Comparison of ENCODE assay signal across 9 cellular contexts in the genomic region with DNA sequence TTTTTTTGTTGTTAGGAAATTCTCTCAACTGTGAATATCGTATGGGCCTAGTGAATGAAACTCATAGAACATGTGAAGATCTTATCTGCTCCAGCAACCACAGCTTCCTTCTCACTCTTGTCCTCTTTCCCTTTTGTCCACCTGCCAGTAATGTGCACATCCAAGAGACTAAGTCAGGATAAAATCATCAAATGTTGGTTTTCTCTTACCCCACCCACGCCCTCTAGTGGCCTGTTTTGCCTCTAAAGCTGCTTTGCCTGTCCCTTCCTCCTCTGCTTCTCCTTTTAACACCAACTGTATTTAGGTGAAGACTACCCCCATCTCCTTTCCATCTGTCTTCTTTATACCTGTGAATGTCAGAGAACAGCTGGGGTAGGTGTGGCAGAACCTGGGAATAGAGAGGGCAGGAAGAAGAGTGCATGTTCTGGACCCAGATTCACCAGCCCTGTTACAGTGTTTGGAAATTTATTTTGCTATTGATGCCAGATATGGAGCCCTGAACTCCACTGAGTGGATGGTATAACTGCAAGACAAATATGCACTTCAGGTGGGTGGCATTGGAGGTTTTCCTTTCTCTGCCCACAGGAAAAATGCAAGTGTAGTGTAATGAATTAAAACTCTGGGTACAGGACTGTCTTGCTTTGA. TPM values are rescaled to one million over a fixed set of nuclear protein-coding genes. Genes with fewer than 3 reads are reported as not detected.
DNase-seq lines count a peak whose midpoint lies in the region; ATAC-seq, FAIRE-seq and TF ChIP-seq lines count a peak whose summit lies in the region.
"Had no signal": no experiment of that assay in that cellular context is flagged by ENCODE, and none has a peak within 500 bp of the region (broad histone marks: within the 10 kb centered on the region; RNA-seq: fewer than 3 reads in every experiment).

No MANE protein-coding gene starts in this region.

- H3K36me3 ChIP-seq in RWPE2 (ENCODE audit: low read depth) (no peaks in the 10 kb centered on the region), gastroesophageal sphincter (no peaks in the 10 kb centered on the region), pancreas (no peaks in the 10 kb centered on the region), transverse colon (no peaks in the 10 kb centered on the region)

- DNase-seq in Daoy (ENCODE audit: low read depth) (peak; percentile 58), LoVo (ENCODE audit: low spot score) (peak; percentile 49), RWPE2 (ENCODE audit: low spot score) (no peak), pancreas (peak in 5 of 6 donors; percentile 57 to 84 (median 73)), transverse colon (peak; percentile 84)
- DNase-seq in activated effector memory CD4-positive, alpha-beta T cell treated with anti-CD3 and anti-CD28 coated beads, Interleukin-2, amount 50 U/mL, for 16 hours: peak; percentile 89

- 36 to 46% methylated on average over 2 of the region's 2 CpGs for WGBS in gastroesophageal sphincter (ENCODE audit: low coverage in 1 of 2), 2 donors
- 38 to 54% methylated on average over 2 of the region's 2 CpGs for WGBS in pancreas, 2 donors
- WGBS in transverse colon (ENCODE audit: low coverage in 1 of 2), 2 donors: 16 to 17% methylated on average over 2 of the region's 2 CpGs

- no peak for FAIRE-seq in pancreas (lab: Jason Lieb, UNC)
- FAIRE-seq: colon had no signal

- ATAC-seq in RWPE2 (ENCODE audit: low read depth): peak; percentile 66
- peak; percentile 68 for ATAC-seq in gastroesophageal sphincter
- peak; percentile 70 to 88 (median 86) for ATAC-seq in pancreas
- ATAC-seq in GM18517 (IDR thresholded peaks at IDR 0.05; ENCODE audit: unreplicated experiment): no peak

- H3K4me3 ChIP-seq in RWPE2 (ENCODE audit: severe bottlenecking) (no peak overlapping the region), gastroesophageal sphincter (no peak overlapping the region), pancreas (no peak overlapping the region), transverse colon (no peak overlapping the region)

- peak; percentile 85 for TF ChIP-seq CTCF in RWPE2 (IDR thresholded peaks at IDR 0.05; ENCODE audit: poor library complexity, severe bottlenecking)
- TF ChIP-seq CTCF in gastroesophageal sphincter (IDR thresholded peaks at IDR 0.05): peak; percentile 57 to 72 (median 58)
- TF ChIP-seq CTCF in pancreas (IDR thresholded peaks at IDR 0.05): peak; percentile 55 to 76 (median 62)
- TF ChIP-seq CTCF in transverse colon (IDR thresholded peaks at IDR 0.05): peak; percentile 66 to 75 (median 70)

- H3K27ac ChIP-seq in RWPE2 (ENCODE audit: poor library complexity, severe bottlenecking): no peak overlapping the region
- H3K27ac ChIP-seq in gastroesophageal sphincter: no peak overlapping the region
- no peak overlapping the region for H3K27ac ChIP-seq in pancreas
- H3K27ac ChIP-seq in transverse colon: no peak overlapping the region

- intact Hi-C loops in pancreas (cut with DNase I) (loop anchor here in 2 of 3 donors (10.0 kb wide), 2 partner anchors 121 to 131 kb away; no protein-coding TSS in a partner anchor), transverse colon (cut with DNase I; ENCODE audit: low total_unique reads) (no loop called here)

- TF ChIP-seq POLR2A in gastroesophageal sphincter (IDR thresholded peaks at IDR 0.05) (no peak), transverse colon (IDR thresholded peaks at IDR 0.05) (no peak)

- TF ChIP-seq EP300 in gastroesophageal sphincter (IDR thresholded peaks at IDR 0.05) (no peak), transverse colon (IDR thresholded peaks at IDR 0.05; ENCODE audit: low read depth) (no peak)

- no peaks in the 10 kb centered on the region for H3K4me1 ChIP-seq in RWPE2 (ENCODE audit: insufficient read depth, poor library complexity, severe bottlenecking)
- peaks cover 0 to 30% (median 0%) of the 10 kb centered on the region in 3 donors for H3K4me1 ChIP-seq in gastroesophageal sphincter
- peaks cover 0 to 5% (median 4%) of the 10 kb centered on the region in 3 donors for H3K4me1 ChIP-seq in pancreas
- peaks cover 0 to 36% (median 10%) of the 10 kb centered on the region in 4 donors for H3K4me1 ChIP-seq in transverse colon

- H3K27me3 ChIP-seq in RWPE2 (ENCODE audit: insufficient read depth, poor library complexity, severe bottlenecking) (no peaks in the 10 kb centered on the region), gastroesophageal sphincter (no peaks in the 10 kb centered on the region), pancreas (no peaks in the 10 kb centered on the region), transverse colon (no peaks in the 10 kb centered on the region)

- H3K9me3 ChIP-seq in RWPE2 (ENCODE audit: severe bottlenecking) (no peaks in the 10 kb centered on the region), gastroesophageal sphincter (no peaks in the 10 kb centered on the region), pancreas (no peaks in the 10 kb centered on the region), transverse colon (no peaks in the 10 kb centered on the region)

- in situ Hi-C loops in transverse colon (cut with MboI; ENCODE audit: low pct_ligation_motif_present in 1 of 4, low pct_unique_long_range_greater_than_20kb in 1 of 4, low sequenced_read_pairs in 3 of 4): loop anchor here in 2 of 4 donors (25.0 kb wide), 2 partner anchors 167 to 358 kb away; no protein-coding TSS in a partner anchor

RNA-seq across cellular contexts. Expression of gene MGAT5, which starts 8.4 kb away (rescaled TPM):
- total RNA-seq in Daoy (2014; rRNA removed; shearing (Covaris generic)): 21.0 and 23.2 TPM in 2 replicates
- 10 to 100 TPM; 32.4 to 65.9 (median 46.6) TPM for total RNA-seq in gastroesophageal sphincter
- total RNA-seq in pancreas: 10 to 100 TPM; 15.6 to 36.9 (median 20.9) TPM
- polyA plus RNA-seq in pancreas: 1 to 10 TPM; 2.9 to 5.1 TPM
- 10 to 100 TPM; 23.6 to 67.6 (median 55.2) TPM for total RNA-seq in transverse colon
